18 cellular contexts compared by ENCODE assay signal in genomic region chr10:924524-924859, GRCh38. TPM values are rescaled to one million over a fixed set of nuclear protein-coding genes. Genes with fewer than 3 reads are reported as not detected.
A peak's percentile ranks its signal among the peaks of the same experiment; 100 is the strongest.
DNase-seq lines count a peak whose midpoint lies in the region; ATAC-seq and TF ChIP-seq lines count a peak whose summit lies in the region.
"Had no signal": no experiment of that assay in that cellular context is flagged by ENCODE, and none has a peak within 500 bp of the region (broad histone marks: within the 10 kb centered on the region; RNA-seq: fewer than 3 reads in every experiment).

No MANE protein-coding gene starts in this region.

- intact Hi-C loops in Calu3 (cut with micrococcal nuclease; ENCODE audit: unreplicated experiment) (no loop called here), mucosa of descending colon (cut with DNase I, micrococcal nuclease) (no loop called here)

- no peak overlapping the region for H3K27ac Mint-ChIP-seq in Calu3 (ENCODE audit: unreplicated experiment)
- H3K27ac Mint-ChIP-seq in HFFc6, result peak overlapping the region; percentile 27; the same call in 1 of the 2 replicates
- peak overlapping the region; percentile 12 for H3K27ac Mint-ChIP-seq in activated naive CD8-positive, alpha-beta T cell treated with anti-CD3 and anti-CD28 coated beads, Interleukin-2, amount 10 ng/mL, durations not matched to agents 7 days and 5 days

- H3K36me3 Mint-ChIP-seq in Calu3 (ENCODE audit: insufficient read depth, unreplicated experiment), result peaks cover 65% of the 10 kb centered on the region
- H3K36me3 Mint-ChIP-seq in HFFc6 (ENCODE audit: low read depth), result peaks cover 28% of the 10 kb centered on the region; the same call in 1 of the 2 replicates
- peaks cover 20% of the 10 kb centered on the region for H3K36me3 Mint-ChIP-seq in activated naive CD8-positive, alpha-beta T cell treated with anti-CD3 and anti-CD28 coated beads, Interleukin-2, amount 10 ng/mL, durations not matched to agents 7 days and 5 days

- no peak overlapping the region for H3K4me3 ChIP-seq in mucosa of descending colon
- H3K4me3 ChIP-seq: adrenal gland, upper lobe of right lung had no signal

- H3K27me3 Mint-ChIP-seq in Calu3 (ENCODE audit: unreplicated experiment) (no peaks in the 10 kb centered on the region), HFFc6 (ENCODE audit: insufficient read depth) (no peaks in the 10 kb centered on the region)
- no peaks in the 10 kb centered on the region for H3K27me3 Mint-ChIP-seq in activated naive CD8-positive, alpha-beta T cell treated with anti-CD3 and anti-CD28 coated beads, Interleukin-2, amount 10 ng/mL, durations not matched to agents 7 days and 5 days

- peaks cover 38% of the 10 kb centered on the region for H3K4me1 ChIP-seq in mucosa of descending colon (ENCODE audit: low read depth)
- H3K4me1 ChIP-seq: BE2C had no signal

- CTCF ChIA-PET in Calu3 (lab: Charles Lee) (interaction anchor here (0.6 to 1.4 kb wide), 2 partner anchors 62 to 84 kb away, joined by 3 read pairs; no protein-coding TSS in a partner anchor), GM10248 (lab: Yijun Ruan, JAX) (no interaction called here)

- POLR2A ChIA-PET in activated naive CD8-positive, alpha-beta T cell treated with anti-CD3 and anti-CD28 coated beads, Interleukin-2, amount 10 ng/mL, durations not matched to agents 7 days and 5 days (lab: Charles Lee), result no interaction called here
- POLR2A ChIA-PET in GM10248 (lab: Yijun Ruan, JAX), result no interaction called here

- no TSS peak for BruUV-seq in Calu3 (replicated peaks; lab: Mats Ljungman, UMichigan)

- no peak for ATAC-seq in activated naive CD8-positive, alpha-beta T cell treated with anti-CD3 and anti-CD28 coated beads, Interleukin-2, amount 10 ng/mL, durations not matched to agents 7 days and 5 days (ENCODE audit: low read depth)
- peak; percentile 67 for ATAC-seq in mucosa of descending colon
- ATAC-seq: upper lobe of right lung had no signal

- H3K4me3 Mint-ChIP-seq in Calu3 (ENCODE audit: low read depth, unreplicated experiment) (peak overlapping the region; percentile 9), HFFc6 (no peak overlapping the region)
- H3K4me3 Mint-ChIP-seq in activated naive CD8-positive, alpha-beta T cell treated with anti-CD3 and anti-CD28 coated beads, Interleukin-2, amount 10 ng/mL, durations not matched to agents 7 days and 5 days, result no peak overlapping the region

- H3K4me1 Mint-ChIP-seq in Calu3 (ENCODE audit: low read depth, unreplicated experiment) (peaks cover 41% of the 10 kb centered on the region), HFFc6 (ENCODE audit: low read depth) (peaks cover 63% of the 10 kb centered on the region)
- peaks cover 29% of the 10 kb centered on the region for H3K4me1 Mint-ChIP-seq in activated naive CD8-positive, alpha-beta T cell treated with anti-CD3 and anti-CD28 coated beads, Interleukin-2, amount 10 ng/mL, durations not matched to agents 7 days and 5 days

- H3K9me3 ChIP-seq in mucosa of descending colon, result no peaks in the 10 kb centered on the region
- H3K9me3 ChIP-seq: adrenal gland, BE2C, upper lobe of right lung had no signal

- H3K36me3 ChIP-seq in mucosa of descending colon (ENCODE audit: low read depth), result no peaks in the 10 kb centered on the region

- H3K9me3 Mint-ChIP-seq in Calu3 (ENCODE audit: low read depth, unreplicated experiment) (no peaks in the 10 kb centered on the region), HFFc6 (no peaks in the 10 kb centered on the region)
- H3K9me3 Mint-ChIP-seq in activated naive CD8-positive, alpha-beta T cell treated with anti-CD3 and anti-CD28 coated beads, Interleukin-2, amount 10 ng/mL, durations not matched to agents 7 days and 5 days, result no peaks in the 10 kb centered on the region
- H3K9me3 Mint-ChIP-seq: neural crest cell had no signal

- TF ChIP-seq CTCF in Calu3 (IDR thresholded peaks at IDR 0.05; ENCODE audit: unreplicated experiment) (no peak), HFFc6 (IDR thresholded peaks at IDR 0.05) (no peak), mucosa of descending colon (IDR thresholded peaks at IDR 0.05) (no peak), GM10248 (IDR thresholded peaks at IDR 0.05; ENCODE audit: control extremely low read depth, extremely low read depth, low read depth, missing control alignments) (no peak)

- DNase-seq in Calu3 (no peak), HFFc6 (no peak), mucosa of descending colon (no peak), T-helper 9 cell (no peak), retina (no peak), GM10248 (ENCODE audit: extremely low spot score) (no peak)
- DNase-seq in activated naive CD8-positive, alpha-beta T cell treated with anti-CD3 and anti-CD28 coated beads, Interleukin-2, amount 10 ng/mL, durations not matched to agents 7 days and 5 days, result no peak
- DNase-seq in activated effector memory CD4-positive, alpha-beta T cell treated with Interleukin-2 at 50 U/mL for 16 hours, result no peak
- DNase-seq: activated CD4-positive, alpha-beta T cell treated with anti-CD3 and anti-CD28 coated beads for 1 hour; BE2C; effector memory CD4-positive, alpha-beta T cell; NCI-H1694 treated with DMSO at 0.1 percent for 48 hours; NCI-H446 treated with DMSO at 0.1 percent for 48 hours; SHP77; stimulated activated naive CD4-positive, alpha-beta T cell treated with Interleukin-2 at 50 U/mL for 16 hours; upper lobe of right lung had no signal

RNA-seq across cellular contexts. Expression of gene LARP4B, which starts 7.0 kb away (rescaled TPM):
- 181 and 183 TPM in 2 replicates for total RNA-seq in Calu3 (2022)
- total RNA-seq in HFFc6 (2021; fragmentation: NEBNext Ultra II Directional; extraction: Animal tissue kit (Norgen Biotek cat#: 25700)), result 10 to 100 TPM; 81.5 to 88.1 (median 83.5) TPM
- 10 to 100 TPM; 98.1 to 99.8 TPM for total RNA-seq in activated naive CD8-positive, alpha-beta T cell treated with anti-CD3 and anti-CD28 coated beads, Interleukin-2, amount 10 ng/mL, durations not matched to agents 7 days and 5 days
- 100 to 1,000 TPM in 2 of 3 donors, 10 to 100 TPM in 1; 97.5 to 155 (median 116) TPM for total RNA-seq in mucosa of descending colon
